In the genomic region with DNA sequence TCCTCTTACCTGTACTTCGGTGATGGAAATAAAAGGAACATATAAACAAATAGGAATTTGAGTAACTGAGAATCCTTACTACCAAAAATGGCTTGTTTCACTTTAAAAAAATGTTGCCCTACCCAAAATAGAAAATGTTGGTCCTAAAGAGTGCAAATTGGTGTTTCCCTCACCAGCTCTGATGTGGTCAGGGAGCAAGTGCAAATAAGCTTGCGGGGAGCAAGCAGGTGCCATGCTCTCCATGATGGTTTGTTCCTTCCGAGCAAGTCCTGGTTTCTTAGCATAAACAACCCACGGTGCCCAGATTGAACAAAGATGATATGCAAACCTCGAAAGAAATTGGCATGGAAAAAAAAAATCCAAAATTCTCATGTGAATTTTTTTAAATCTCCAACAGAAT, we compare ENCODE assay signal across 21 cellular contexts.
A peak's percentile ranks its signal among the peaks of the same experiment; 100 is the strongest.
DNase-seq lines count a peak whose midpoint lies in the region; ATAC-seq, FAIRE-seq and TF ChIP-seq lines count a peak whose summit lies in the region.
"Had no signal": no experiment of that assay in that cellular context is flagged by ENCODE, and none has a peak within 500 bp of the region (broad histone marks: within the 10 kb centered on the region; RNA-seq: fewer than 3 reads in every experiment).

No MANE protein-coding gene starts in this region.

- no peaks in the 10 kb centered on the region for H3K27me3 ChIP-seq in H1 (replicated peaks in 1 of 4; ENCODE audit: control insufficient read depth in 3 of 4, extremely low read depth in 1 of 4, insufficient read depth in 3 of 4, low read length in 3 of 4)
- H3K27me3 ChIP-seq: BLaER1 had no signal

- 93% methylated on average over 5 of the region's 5 CpGs; no CpG with 5 or more reads in 1 of the 2 experiments for WGBS in H1 (ENCODE audit: extremely low coverage in 1 of 2, insufficient coverage in 1 of 2, insufficient read length in 1 of 2, insufficient replicate concordance in 2 of 2, low coverage in 1 of 2, low lambda C conversion rate in 2 of 2, missing lambda C conversion rate in 1 of 2), 2 experiments

- no peaks in the 10 kb centered on the region for H3K23me2 ChIP-seq in H1 (ENCODE audit: low read depth, low read length)

- H3K18ac ChIP-seq in H1 (ENCODE audit: extremely low read depth, low read length): no peak overlapping the region

- CTCF ChIA-PET in H1 (lab: Charles Lee; ENCODE audit: partially characterized antibody): interaction anchor here (1.3 kb wide), 1 partner anchor 35 kb away, joined by 5 read pairs; no protein-coding TSS in a partner anchor

- no peak overlapping the region for H2AK5ac ChIP-seq in H1 (ENCODE audit: low read depth, low read length)

- no peak for ATAC-seq in HG03095 (IDR thresholded peaks at IDR 0.05; ENCODE audit: unreplicated experiment)
- ATAC-seq: CD8-positive, alpha-beta T cell; HCT116 had no signal

- no peak overlapping the region for H3K4ac ChIP-seq in H1 (replicated peaks; ENCODE audit: insufficient read length, low read depth, low read length)

- H4K91ac ChIP-seq in H1 (replicated peaks; ENCODE audit: insufficient read length, low read length): no peak overlapping the region

- TF ChIP-seq RAD21 in H1 (IDR thresholded peaks at IDR 0.05 in 1 of 2, conservative IDR thresholded peaks at IDR 0.05 in 1 of 2; ENCODE audit: low read depth in 2 of 2, low read length in 2 of 2): no peak

- H2BK15ac ChIP-seq in H1 (ENCODE audit: low read length): no peak overlapping the region

- TF ChIP-seq CTCF in H1 (IDR thresholded peaks at IDR 0.05; ENCODE audit: control extremely low read depth in 1 of 3, insufficient read depth in 1 of 3, low read depth in 1 of 3, low read length in 3 of 3): no peak

- H4K8ac ChIP-seq in H1 (ENCODE audit: extremely low read depth, insufficient read depth, low read length): no peak overlapping the region

- no peak overlapping the region for H4K5ac ChIP-seq in H1 (ENCODE audit: insufficient read length, low read depth, low read length)

- DNase-seq in activated naive CD4-positive, alpha-beta T cell (lab: John Stamatoyannopoulos, UW): no peak
- peak; percentile 89 for DNase-seq in Jurkat, Clone E6-1 (ENCODE audit: low read depth, low spot score)
- DNase-seq in H1 (ENCODE audit: low read depth in 1 of 2, low spot score in 2 of 2) (no peak), GM19238 (ENCODE audit: insufficient read length, low spot score) (no peak)
- DNase-seq: Caco-2; CD4-positive, CD25-positive, alpha-beta regulatory T cell; CD8-positive, alpha-beta T cell; DMS153; EL; GDM1; H9 had no signal

- FAIRE-seq in H1 (lab: Jason Lieb, UNC): no peak
- FAIRE-seq: A204.1, GM12878, GM18507 had no signal

- H2BK120ac ChIP-seq in H1 (replicated peaks; ENCODE audit: low read depth, low read length): no peak overlapping the region

- no peaks in the 10 kb centered on the region for H4K20me1 ChIP-seq in H1 (replicated peaks in 1 of 2; ENCODE audit: control insufficient read depth in 1 of 2, insufficient read depth in 2 of 2, low read length in 2 of 2)

- no peak overlapping the region for H3K14ac ChIP-seq in H1 (ENCODE audit: insufficient read length)

- no peak overlapping the region for H3K27ac ChIP-seq in H1 (ENCODE audit: low read depth, low read length)
- H3K27ac ChIP-seq: 22Rv1, BLaER1, C4-2B had no signal

- TF ChIP-seq POLR2A in H1 (IDR thresholded peaks at IDR 0.05; ENCODE audit: control extremely low read depth in 1 of 2, low read depth in 2 of 2, low read length in 2 of 2): no peak

- no peak overlapping the region for H2BK20ac ChIP-seq in H1 (ENCODE audit: low read length)

- no peak overlapping the region for H3K23ac ChIP-seq in H1 (ENCODE audit: insufficient read length)

- no peak overlapping the region for H2BK12ac ChIP-seq in H1 (ENCODE audit: low read depth, low read length)

- H3K36me3 Mint-ChIP-seq in activated naive CD4-positive, alpha-beta T cell treated with anti-CD3 and anti-CD28 coated beads, Interleukin-2, amount 50 U/mL, for 24 hours: peaks cover 21% of the 10 kb centered on the region

- H3K4me1 ChIP-seq in H1 (replicated peaks in 1 of 4; ENCODE audit: control insufficient read depth in 3 of 4, insufficient read depth in 4 of 4, low read length in 3 of 4): no peaks in the 10 kb centered on the region

- TF ChIP-seq EP300 in H1 (IDR thresholded peaks at IDR 0.05; ENCODE audit: borderline replicate concordance in 1 of 2, low read depth in 2 of 2, low read length in 2 of 2): no peak

- no peaks in the 10 kb centered on the region for H3K79me1 ChIP-seq in H1 (ENCODE audit: low read depth, low read length)

- H3K9me3 ChIP-seq in H1 (ENCODE audit: insufficient read depth in 2 of 2, low read depth in 1 of 2, low read length in 1 of 2): no peaks in the 10 kb centered on the region
- H3K9me3 ChIP-seq: BLaER1, Caco-2 had no signal

- no peaks in the 10 kb centered on the region for H3K27me3 Mint-ChIP-seq in activated naive CD4-positive, alpha-beta T cell treated with anti-CD3 and anti-CD28 coated beads, Interleukin-2, amount 50 U/mL, for 24 hours
- H3K27me3 Mint-ChIP-seq: B cell; CD4-positive, CD25-positive, alpha-beta regulatory T cell had no signal

- H3K4me2 ChIP-seq in H1 (ENCODE audit: insufficient read depth in 1 of 2, low read depth in 2 of 2, low read length in 2 of 2): no peak overlapping the region
- H3K4me2 ChIP-seq: BLaER1 had no signal

- no peaks in the 10 kb centered on the region for H3K4me1 Mint-ChIP-seq in activated naive CD4-positive, alpha-beta T cell treated with anti-CD3 and anti-CD28 coated beads, Interleukin-2, amount 50 U/mL, for 24 hours
- H3K4me1 Mint-ChIP-seq: B cell had no signal

- POLR2A ChIA-PET in H1 (lab: Charles Lee; ENCODE audit: partially characterized antibody): no interaction called here

- no peak overlapping the region for H3K9ac ChIP-seq in H1 (replicated peaks in 1 of 4; ENCODE audit: extremely low read depth in 1 of 4, low read depth in 3 of 4, low read length in 3 of 4)
- H3K9ac ChIP-seq: BLaER1 had no signal

- H3K4me3 Mint-ChIP-seq in activated naive CD4-positive, alpha-beta T cell treated with anti-CD3 and anti-CD28 coated beads, Interleukin-2, amount 50 U/mL, for 24 hours: no peak overlapping the region
- H3K4me3 Mint-ChIP-seq: B cell; CD4-positive, CD25-positive, alpha-beta regulatory T cell; CD8-positive, alpha-beta T cell; H9 had no signal

- H3K79me2 ChIP-seq in H1 (ENCODE audit: control insufficient read depth in 1 of 2, insufficient read depth in 2 of 2, low read length in 2 of 2): no peaks in the 10 kb centered on the region

- peaks cover 13 to 55% (median 46%) of the 10 kb centered on the region in 4 experiments for H3K36me3 ChIP-seq in H1 (ENCODE audit: control insufficient read depth in 2 of 4, insufficient read depth in 4 of 4, low read length in 3 of 4)

- H3K9me3 Mint-ChIP-seq in activated naive CD4-positive, alpha-beta T cell treated with anti-CD3 and anti-CD28 coated beads, Interleukin-2, amount 50 U/mL, for 24 hours: no peaks in the 10 kb centered on the region
- H3K9me3 Mint-ChIP-seq: CD4-positive, CD25-positive, alpha-beta regulatory T cell; CD8-positive, alpha-beta T cell; H9 had no signal

- H3K56ac ChIP-seq in H1 (replicated peaks; ENCODE audit: insufficient read length, low read depth, low read length): no peak overlapping the region

- H2BK5ac ChIP-seq in H1 (ENCODE audit: low read depth, low read length): no peak overlapping the region

- peak overlapping the region; percentile 55 for H3K27ac Mint-ChIP-seq in activated naive CD4-positive, alpha-beta T cell treated with anti-CD3 and anti-CD28 coated beads, Interleukin-2, amount 50 U/mL, for 24 hours
- H3K27ac Mint-ChIP-seq: B cell; CD8-positive, alpha-beta T cell; H9 had no signal

- H2AFZ ChIP-seq in H1 (ENCODE audit: low read length): no peak overlapping the region

- no peak overlapping the region for H3K4me3 ChIP-seq in Jurkat, Clone E6-1 (ENCODE audit: low read length)
- H3K4me3 ChIP-seq in H1 (ENCODE audit: extremely low read depth in 1 of 4, insufficient read depth in 2 of 4, low read depth in 3 of 4, low read length in 4 of 4): no peak overlapping the region
- H3K4me3 ChIP-seq: BLaER1, GM12878 had no signal

TF ChIP-seq in H1, 55 proteins besides CTCF, POLR2A, EP300 and RAD21:
- TF ChIP-seq SRF (IDR thresholded peaks at IDR 0.05; ENCODE audit: low read depth, low read length) (no peak), PHF8 (conservative IDR thresholded peaks at IDR 0.05; ENCODE audit: low read depth, low read length) (no peak), POLR2AphosphoS5 (IDR thresholded peaks at IDR 0.05; ENCODE audit: low read depth, low read length) (0 out of 2 replicates have a peak, but pooled peaks have one; percentile 17)
